ENCODE assay signal across 10 cellular contexts in the genomic region with DNA sequence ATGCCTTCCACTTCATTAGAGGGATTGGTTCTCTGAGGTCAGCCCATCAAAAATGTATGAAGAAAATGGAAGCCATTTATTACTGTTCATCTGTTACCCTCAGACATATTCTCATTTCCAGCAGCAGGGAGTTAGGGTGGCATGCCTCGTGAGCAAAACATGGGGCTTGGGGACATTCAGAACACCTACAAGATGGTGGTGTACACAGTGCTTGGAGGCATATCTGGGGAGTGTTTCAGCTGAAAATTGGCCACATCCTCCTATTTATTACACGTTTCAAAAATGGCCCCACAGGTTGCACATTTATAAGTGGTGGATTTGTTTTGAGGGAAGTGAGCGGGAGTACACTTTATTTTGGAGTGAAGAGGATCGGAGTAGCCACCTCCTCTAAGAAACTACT.
DNase-seq lines count a peak whose midpoint lies in the region; TF ChIP-seq lines count a peak whose summit lies in the region.
"Had no signal": no experiment of that assay in that cellular context is flagged by ENCODE, and none has a peak within 500 bp of the region (broad histone marks: within the 10 kb centered on the region; RNA-seq: fewer than 3 reads in every experiment).

No MANE protein-coding gene starts in this region.

- 0 out of 2 replicates have a peak overlapping the region, but pooled peaks have one; percentile 86 for H3K4me2 ChIP-seq in OCI-LY3 (ENCODE audit: low read length)
- H3K4me2 ChIP-seq in skeletal muscle satellite cell (ENCODE audit: low read length): peak overlapping the region; percentile 92

- no peak for TF ChIP-seq CTCF in OCI-LY3 (IDR thresholded peaks at IDR 0.05; ENCODE audit: low read depth, low read length)
- TF ChIP-seq CTCF in fibroblast of pulmonary artery (IDR thresholded peaks at IDR 0.05; ENCODE audit: low read length, missing control alignments): no peak

- H3K9ac ChIP-seq in OCI-LY3 (ENCODE audit: low read length) (no peak overlapping the region), skeletal muscle satellite cell (ENCODE audit: low read depth, low read length) (no peak overlapping the region)

- no peaks in the 10 kb centered on the region for H3K36me3 ChIP-seq in OCI-LY3 (replicated peaks; ENCODE audit: low read depth, low read length)
- H3K36me3 ChIP-seq in skeletal muscle satellite cell (ENCODE audit: insufficient read depth, low read length): no peaks in the 10 kb centered on the region
- H3K36me3 ChIP-seq: SJSA1 had no signal

- no peaks in the 10 kb centered on the region for H4K20me1 ChIP-seq in OCI-LY3 (ENCODE audit: insufficient read depth, low read length)

- H3K27me3 ChIP-seq in OCI-LY3 (ENCODE audit: low read depth, low read length) (no peaks in the 10 kb centered on the region), skeletal muscle satellite cell (ENCODE audit: control insufficient read depth, insufficient read depth, low read length) (no peaks in the 10 kb centered on the region)
- H3K27me3 ChIP-seq: SJSA1 had no signal

- H3K4me3 ChIP-seq in GM08714 (ENCODE audit: low read length) (peak overlapping the region; percentile 6; the same call in 1 of the 2 replicates), OCI-LY3 (ENCODE audit: low read length) (peak overlapping the region; percentile 92; the same call in 1 of the 2 replicates), fibroblast of pulmonary artery (replicated peaks; ENCODE audit: low read depth, low read length) (peak overlapping the region; percentile 64), skeletal muscle satellite cell (ENCODE audit: low read length) (peak overlapping the region; percentile 86)

- H3K9me3 ChIP-seq in OCI-LY3 (ENCODE audit: insufficient read depth, low read length) (no peaks in the 10 kb centered on the region), skeletal muscle satellite cell (replicated peaks; ENCODE audit: low read length) (no peaks in the 10 kb centered on the region)
- H3K9me3 ChIP-seq: SJSA1 had no signal

- no peak overlapping the region for H3K27ac ChIP-seq in OCI-LY3 (ENCODE audit: low read length)
- H3K27ac ChIP-seq: SJSA1 had no signal

- H3K79me2 ChIP-seq in OCI-LY3 (ENCODE audit: low read length): no peaks in the 10 kb centered on the region

- H2AFZ ChIP-seq in OCI-LY3 (ENCODE audit: low read depth, low read length): no peak overlapping the region

- H3K4me1 ChIP-seq in OCI-LY3 (ENCODE audit: low read length) (peaks cover 27% of the 10 kb centered on the region), skeletal muscle satellite cell (ENCODE audit: control insufficient read depth, insufficient read depth, low read length) (peaks cover 37% of the 10 kb centered on the region)

- DNase-seq in fibroblast of pulmonary artery (ENCODE audit: low read depth) (no peak), COR-L47 (lab: John Stamatoyannopoulos, UW) (no peak), GM19238 (ENCODE audit: insufficient read length, low spot score) (no peak)
- DNase-seq in effector CD8-positive, alpha-beta T cell (lab: John Stamatoyannopoulos, UW): no peak
- DNase-seq: NCI-H187; stimulated activated CD4-positive, alpha-beta T cell treated with anti-CD3 and anti-CD28 coated beads, Interleukin-4, amount 100 ng/mL, for 24 hours had no signal

Comparison
In these comparisons a context has a peak if more than half of its experiments do, and no peak if none do; other contexts are left out.
1. H3K4me3 ChIP-seq: peak in every context shown above with its lines; median percentile 92 in OCI-LY3; 86 in skeletal muscle satellite cell; 64 in fibroblast of pulmonary artery; 6 in GM08714.